In genomic region chrX:21840199-21840557, GRCh38 we compare ENCODE assay signal across 8 cellular contexts. TPM values are rescaled to one million over a fixed set of nuclear protein-coding genes. Genes with fewer than 3 reads are reported as not detected.
A peak's percentile ranks its signal among the peaks of the same experiment; 100 is the strongest.
DNase-seq lines count a peak whose midpoint lies in the region; ATAC-seq and TF ChIP-seq lines count a peak whose summit lies in the region.

No MANE protein-coding gene starts in this region.

- peak overlapping the region; percentile 88 for H3K4me3 Mint-ChIP-seq in activated CD8-positive, alpha-beta T cell treated with anti-CD3 and anti-CD28 coated beads, Interleukin-2, amount 10 ng/mL, durations not matched to agents 7 days and 5 days

- no peaks in the 10 kb centered on the region for H3K27me3 Mint-ChIP-seq in activated CD8-positive, alpha-beta T cell treated with anti-CD3 and anti-CD28 coated beads, Interleukin-2, amount 10 ng/mL, durations not matched to agents 7 days and 5 days (ENCODE audit: low read depth)

- TF ChIP-seq CTCF in GM10248 (IDR thresholded peaks at IDR 0.05; ENCODE audit: control extremely low read depth, extremely low read depth, low read depth, missing control alignments): no peak

- peak overlapping the region; percentile 35 for H3K27ac ChIP-seq in iPS-18a (ENCODE audit: low read length)

- H3K27me3 ChIP-seq in iPS-18a (ENCODE audit: control insufficient read depth, insufficient read depth, low read length): no peaks in the 10 kb centered on the region

- DNase-seq in NCI-H748 (lab: John Stamatoyannopoulos, UW; ENCODE audit: unreplicated experiment) (peak; percentile 31), NCI-H748 treated with DMSO at 0.1 percent for 48 hours (lab: John Stamatoyannopoulos, UW) (no peak), GM10248 (ENCODE audit: extremely low spot score) (no peak)
- DNase-seq in activated CD8-positive, alpha-beta T cell treated with anti-CD3 and anti-CD28 coated beads, Interleukin-2, amount 10 ng/mL, durations not matched to agents 7 days and 5 days: peak; percentile 28
- DNase-seq in stimulated activated CD4-positive, alpha-beta T cell treated with anti-CD3 and anti-CD28 coated beads, Interleukin-4, amount 100 ng/mL, for 24 hours: peak; percentile 36

- peaks cover 5% of the 10 kb centered on the region for H3K4me1 ChIP-seq in iPS-18a (ENCODE audit: control insufficient read depth, low read depth, low read length)

- H3K9me3 Mint-ChIP-seq in activated CD8-positive, alpha-beta T cell treated with anti-CD3 and anti-CD28 coated beads, Interleukin-2, amount 10 ng/mL, durations not matched to agents 7 days and 5 days (ENCODE audit: insufficient read depth): no peaks in the 10 kb centered on the region

- peak overlapping the region; percentile 73 for H3K9ac ChIP-seq in iPS-18a (ENCODE audit: low read length)

- H3K27ac Mint-ChIP-seq in activated CD8-positive, alpha-beta T cell treated with anti-CD3 and anti-CD28 coated beads, Interleukin-2, amount 10 ng/mL, durations not matched to agents 7 days and 5 days: peak overlapping the region; percentile 89

- H3K36me3 ChIP-seq in iPS-18a (ENCODE audit: control insufficient read depth, low read depth, low read length): no peaks in the 10 kb centered on the region

- POLR2A ChIA-PET in activated CD8-positive, alpha-beta T cell treated with anti-CD3 and anti-CD28 coated beads, Interleukin-2, amount 10 ng/mL, durations not matched to agents 7 days and 5 days (lab: Charles Lee): interaction anchor here (1.1 kb wide), 1 partner anchor 133 kb away, joined by 5 read pairs; no protein-coding TSS in a partner anchor
- POLR2A ChIA-PET in GM10248 (lab: Yijun Ruan, JAX): no interaction called here

- peaks cover 18% of the 10 kb centered on the region for H3K9me3 ChIP-seq in iPS-18a (ENCODE audit: control insufficient read depth, low read depth, low read length)

- CTCF ChIA-PET in activated CD8-positive, alpha-beta T cell treated with anti-CD3 and anti-CD28 coated beads, Interleukin-2, amount 10 ng/mL, durations not matched to agents 7 days and 5 days (lab: Charles Lee): no interaction called here
- CTCF ChIA-PET in GM10248 (lab: Yijun Ruan, JAX): no interaction called here

- H3K36me3 Mint-ChIP-seq in activated CD8-positive, alpha-beta T cell treated with anti-CD3 and anti-CD28 coated beads, Interleukin-2, amount 10 ng/mL, durations not matched to agents 7 days and 5 days (ENCODE audit: low read depth): peaks cover 8% of the 10 kb centered on the region

- H3K4me3 ChIP-seq in iPS-18a (ENCODE audit: low read length): peak overlapping the region; percentile 57

- peaks cover 8% of the 10 kb centered on the region for H3K4me1 Mint-ChIP-seq in activated CD8-positive, alpha-beta T cell treated with anti-CD3 and anti-CD28 coated beads, Interleukin-2, amount 10 ng/mL, durations not matched to agents 7 days and 5 days (ENCODE audit: low read depth)

- ATAC-seq in HG03175 (IDR thresholded peaks at IDR 0.05; ENCODE audit: unreplicated experiment) (peak; percentile 17), GM21576 (IDR thresholded peaks at IDR 0.05; ENCODE audit: unreplicated experiment) (no peak)
- peak; percentile 12 for ATAC-seq in activated CD8-positive, alpha-beta T cell treated with anti-CD3 and anti-CD28 coated beads, Interleukin-2, amount 10 ng/mL, durations not matched to agents 7 days and 5 days

RNA-seq across cellular contexts. Expression of gene MBTPS2, which starts 0.8 kb away (rescaled TPM):
- total RNA-seq in activated CD8-positive, alpha-beta T cell treated with anti-CD3 and anti-CD28 coated beads, Interleukin-2, amount 10 ng/mL, durations not matched to agents 7 days and 5 days: 1 to 10 TPM; 8.1 to 8.5 TPM

RNA-seq across cellular contexts. Expression of gene YY2, which starts 15.6 kb away (rescaled TPM):
- total RNA-seq in activated CD8-positive, alpha-beta T cell treated with anti-CD3 and anti-CD28 coated beads, Interleukin-2, amount 10 ng/mL, durations not matched to agents 7 days and 5 days: 1 to 10 TPM; 1.5 to 2.1 TPM

Comparison
In these comparisons a context has a peak if more than half of its experiments do, and no peak if none do; other contexts are left out.
1. DNase-seq: peak in NCI-H748 (single experiment), activated CD8-positive, alpha-beta T cell treated with anti-CD3 and anti-CD28 coated beads, Interleukin-2, amount 10 ng/mL, durations not matched to agents 7 days and 5 days (single experiment) and stimulated activated CD4-positive, alpha-beta T cell treated with anti-CD3 and anti-CD28 coated beads, Interleukin-4, amount 100 ng/mL, for 24 hours (single experiment); none in NCI-H748 treated with DMSO at 0.1 percent for 48 hours (single experiment) and GM10248 (single experiment).